ENCODE assay signal across 8 cellular contexts in the genomic region with DNA sequence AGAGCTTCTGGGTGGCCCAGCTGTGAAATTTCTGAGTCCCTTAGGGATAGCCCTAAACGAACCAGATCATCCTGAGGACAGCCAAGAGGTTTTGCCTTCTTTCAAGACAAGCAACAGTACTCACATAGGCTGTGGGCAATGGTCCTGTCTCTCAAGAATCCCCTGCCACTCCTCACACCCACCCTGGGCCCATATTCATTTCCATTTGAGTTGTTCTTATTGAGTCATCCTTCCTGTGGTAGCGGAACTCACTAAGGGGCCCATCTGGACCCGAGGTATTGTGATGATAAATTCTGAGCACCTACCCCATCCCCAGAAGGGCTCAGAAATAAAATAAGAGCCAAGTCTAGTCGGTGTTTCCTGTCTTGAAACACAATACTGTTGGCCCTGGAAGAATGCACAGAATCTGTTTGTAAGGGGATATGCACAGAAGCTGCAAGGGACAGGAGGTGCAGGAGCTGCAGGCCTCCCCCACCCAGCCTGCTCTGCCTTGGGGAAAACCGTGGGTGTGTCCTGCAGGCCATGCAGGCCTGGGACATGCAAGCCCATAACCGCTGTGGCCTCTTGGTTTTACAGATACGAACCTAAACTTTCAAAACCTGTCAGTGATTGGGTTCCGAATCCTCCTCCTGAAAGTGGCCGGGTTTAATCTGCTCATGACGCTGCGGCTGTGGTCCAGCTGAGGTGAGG. TPM values are rescaled to one million over a fixed set of nuclear protein-coding genes. Genes with fewer than 3 reads are reported as not detected.
DNase-seq lines count a peak whose midpoint lies in the region; ATAC-seq and TF ChIP-seq lines count a peak whose summit lies in the region.

No MANE protein-coding gene starts in this region.

- no peaks in the 10 kb centered on the region for H3K27me3 ChIP-seq in brain microvascular endothelial cell (replicated peaks)

- ATAC-seq in GM18502 (IDR thresholded peaks at IDR 0.05; ENCODE audit: poor library complexity, unreplicated experiment) (peak; percentile 80), HG02798 (IDR thresholded peaks at IDR 0.05; ENCODE audit: poor library complexity, unreplicated experiment) (peak; percentile 54)

- in situ Hi-C loops in brain microvascular endothelial cell (cut with HindIII; ENCODE audit: low pct_ligation_motif_present, low sequenced_read_pairs): no loop called here

- TF ChIP-seq CTCF in brain microvascular endothelial cell (IDR thresholded peaks at IDR 0.05; ENCODE audit: low read depth, low read length, missing control alignments): no peak

- DNase-seq in SIG-M5 treated with dmso at 0.1 percent for 504 hours (lab: John Stamatoyannopoulos, UW; ENCODE audit: unreplicated experiment) (peak; percentile 62), brain microvascular endothelial cell (peak; percentile 39), NCI-H1092 (lab: John Stamatoyannopoulos, UW) (no peak), mucosa of gallbladder (ENCODE audit: low spot score) (no peak), T1000 (lab: John Stamatoyannopoulos, UW) (no peak)
- peak; percentile 65 for DNase-seq in stimulated activated CD4-positive, alpha-beta T cell treated with anti-CD3 and anti-CD28 coated beads, Interleukin-2, amount 100 ng/mL, for 4 hours (ENCODE audit: low read depth)

- H3K4me3 ChIP-seq in brain microvascular endothelial cell (ENCODE audit: low read depth, low read length): no peak overlapping the region

- no peaks in the 10 kb centered on the region for H3K36me3 ChIP-seq in brain microvascular endothelial cell (replicated peaks)

- no peak overlapping the region for H3K27ac ChIP-seq in brain microvascular endothelial cell

RNA-seq across cellular contexts. Expression of a gene that starts 38.9 kb away (rescaled TPM):
- total RNA-seq in mucosa of gallbladder: 235 TPM

RNA-seq across cellular contexts. Expression of a gene that starts 48.0 kb away (rescaled TPM):
- total RNA-seq in mucosa of gallbladder: 77.2 TPM

Comparison
In these comparisons a context has a peak if more than half of its experiments do, and no peak if none do; other contexts are left out.
1. DNase-seq: peak in SIG-M5 treated with dmso at 0.1 percent for 504 hours (single experiment), brain microvascular endothelial cell (single experiment) and stimulated activated CD4-positive, alpha-beta T cell treated with anti-CD3 and anti-CD28 coated beads, Interleukin-2, amount 100 ng/mL, for 4 hours (single experiment); none in NCI-H1092 (single experiment), mucosa of gallbladder (single experiment) and T1000 (single experiment).